In the genomic region with DNA sequence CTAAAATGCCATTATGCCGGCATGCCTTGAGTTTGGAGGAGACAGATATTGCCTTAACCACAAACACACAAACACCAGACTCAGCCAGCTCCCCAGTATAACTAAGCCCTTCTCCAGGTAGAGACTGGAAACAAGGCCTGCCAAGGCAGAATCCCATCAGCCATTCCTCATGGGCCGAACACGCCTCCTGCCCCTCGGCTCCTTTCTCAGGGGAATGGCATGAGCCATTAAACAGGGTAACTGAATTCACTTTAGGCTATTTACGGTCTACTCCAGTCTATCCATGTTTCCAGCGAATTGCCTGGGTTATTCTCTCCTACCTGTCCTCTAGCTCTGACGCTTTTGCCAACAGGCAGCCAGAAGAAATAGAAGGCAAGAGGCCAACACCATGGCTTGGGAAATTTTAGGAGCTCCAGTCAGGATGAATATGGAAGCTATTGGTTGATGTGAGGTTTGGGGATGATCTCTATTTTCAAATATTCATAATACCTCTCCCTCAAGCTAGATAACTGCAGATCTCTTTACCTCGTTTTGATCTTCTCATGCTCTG, we compare ENCODE assay signal across 17 cellular contexts. TPM values are rescaled to one million over a fixed set of nuclear protein-coding genes. Genes with fewer than 3 reads are reported as not detected.
DNase-seq lines count a peak whose midpoint lies in the region; ATAC-seq, FAIRE-seq and TF ChIP-seq lines count a peak whose summit lies in the region.
"Had no signal": no experiment of that assay in that cellular context is flagged by ENCODE, and none has a peak within 500 bp of the region (broad histone marks: within the 10 kb centered on the region; RNA-seq: fewer than 3 reads in every experiment).

No MANE protein-coding gene starts in this region.

- H3K4me3 ChIP-seq in CD4-positive, CD25-positive, alpha-beta regulatory T cell (ENCODE audit: low read depth, low read length) = no peak overlapping the region
- H3K4me3 ChIP-seq in DOHH2 (ENCODE audit: low read length) = peak overlapping the region; percentile 24; the same call in 1 of the 2 replicates
- H3K4me3 ChIP-seq: esophagus squamous epithelium, gastrocnemius medialis, smooth muscle cell, thyroid gland had no signal

- peaks cover 97% of the 10 kb centered on the region for H3K79me2 ChIP-seq in DOHH2 (ENCODE audit: control insufficient read depth, low read length)

- peak overlapping the region; percentile 85 for H3K27ac ChIP-seq in CD4-positive, CD25-positive, alpha-beta regulatory T cell (ENCODE audit: insufficient read depth, low read length, poor library complexity, severe bottlenecking)
- H3K27ac ChIP-seq in DOHH2 (ENCODE audit: low read depth, low read length) = no peak overlapping the region
- H3K27ac ChIP-seq: gastrocnemius medialis, thyroid gland had no signal

- H3K4me1 ChIP-seq in CD4-positive, CD25-positive, alpha-beta regulatory T cell (ENCODE audit: control insufficient read depth, insufficient read depth, low read length, poor library complexity, severe bottlenecking) = peaks cover 79% of the 10 kb centered on the region
- H3K4me1 ChIP-seq in DOHH2 (ENCODE audit: control insufficient read depth, low read length) = peaks cover 78% of the 10 kb centered on the region

- peaks cover 29 to 90% (median 68%) of the 10 kb centered on the region in 4 donors for H3K4me1 Mint-ChIP-seq in CD4-positive, CD25-positive, alpha-beta regulatory T cell
- H3K4me1 Mint-ChIP-seq in activated CD8-positive, alpha-beta T cell treated with anti-CD3 and anti-CD28 coated beads, Interleukin-2, amount 10 ng/mL, durations not matched to agents 7 days and 5 days (ENCODE audit: low read depth) = peaks cover 84% of the 10 kb centered on the region
- peaks cover 60% of the 10 kb centered on the region for H3K4me1 Mint-ChIP-seq in memory B cell
- peaks cover 23% of the 10 kb centered on the region for H3K4me1 Mint-ChIP-seq in osteocyte (ENCODE audit: unreplicated experiment)

- CTCF ChIA-PET in activated CD8-positive, alpha-beta T cell treated with anti-CD3 and anti-CD28 coated beads, Interleukin-2, amount 10 ng/mL, durations not matched to agents 7 days and 5 days (lab: Charles Lee) = interaction anchor here (1.8 kb wide), 1 partner anchor 16 kb away, joined by 6 read pairs; no protein-coding TSS in a partner anchor

- H3K4me3 Mint-ChIP-seq in CD4-positive, CD25-positive, alpha-beta regulatory T cell = no peak overlapping the region
- H3K4me3 Mint-ChIP-seq in activated CD8-positive, alpha-beta T cell treated with anti-CD3 and anti-CD28 coated beads, Interleukin-2, amount 10 ng/mL, durations not matched to agents 7 days and 5 days = no peak overlapping the region
- H3K4me3 Mint-ChIP-seq in memory B cell = peak overlapping the region; percentile 63
- H3K4me3 Mint-ChIP-seq in osteocyte (ENCODE audit: unreplicated experiment) = no peak overlapping the region
- H3K4me3 Mint-ChIP-seq: stimulated activated naive CD8-positive, alpha-beta T cell treated with anti-CD3 and anti-CD28 coated beads, Interleukin-15, Interleukin-2, amounts not matched to agents 100 ng/mL and 50 ng/mL, for 24 hours had no signal

- no peak for FAIRE-seq in HTR-8/SVneo (lab: Jason Lieb, UNC)

- peak overlapping the region; percentile 66 to 98 (median 92) for H3K27ac Mint-ChIP-seq in CD4-positive, CD25-positive, alpha-beta regulatory T cell
- H3K27ac Mint-ChIP-seq in activated CD8-positive, alpha-beta T cell treated with anti-CD3 and anti-CD28 coated beads, Interleukin-2, amount 10 ng/mL, durations not matched to agents 7 days and 5 days = peak overlapping the region; percentile 67
- H3K27ac Mint-ChIP-seq in memory B cell (peak overlapping the region; percentile 100), osteocyte (ENCODE audit: unreplicated experiment) (no peak overlapping the region)

- peaks cover 29% of the 10 kb centered on the region for H3F3A ChIP-seq in DOHH2 (ENCODE audit: control insufficient read depth, insufficient read depth)

- TF ChIP-seq CTCF in DOHH2 (IDR thresholded peaks at IDR 0.05; ENCODE audit: low read depth, low read length, poor library complexity, severe bottlenecking) = no peak
- no peak for TF ChIP-seq CTCF in osteocyte (IDR thresholded peaks at IDR 0.05)

- no peaks in the 10 kb centered on the region for H3K36me3 Mint-ChIP-seq in CD4-positive, CD25-positive, alpha-beta regulatory T cell
- peaks cover 45% of the 10 kb centered on the region for H3K36me3 Mint-ChIP-seq in activated CD8-positive, alpha-beta T cell treated with anti-CD3 and anti-CD28 coated beads, Interleukin-2, amount 10 ng/mL, durations not matched to agents 7 days and 5 days (ENCODE audit: low read depth)
- H3K36me3 Mint-ChIP-seq in memory B cell (peaks cover 18% of the 10 kb centered on the region), osteocyte (ENCODE audit: unreplicated experiment) (peaks cover 4% of the 10 kb centered on the region)

- H3K4me2 ChIP-seq in DOHH2 (ENCODE audit: low read length) = peak overlapping the region; percentile 97
- H3K4me2 ChIP-seq: smooth muscle cell had no signal

- H3K9me3 Mint-ChIP-seq in CD4-positive, CD25-positive, alpha-beta regulatory T cell = peaks cover 0 to 2% (median 0%) of the 10 kb centered on the region in 7 donors
- H3K9me3 Mint-ChIP-seq in activated CD8-positive, alpha-beta T cell treated with anti-CD3 and anti-CD28 coated beads, Interleukin-2, amount 10 ng/mL, durations not matched to agents 7 days and 5 days (ENCODE audit: insufficient read depth) = no peaks in the 10 kb centered on the region
- no peaks in the 10 kb centered on the region for H3K9me3 Mint-ChIP-seq in memory B cell
- no peaks in the 10 kb centered on the region for H3K9me3 Mint-ChIP-seq in osteocyte (ENCODE audit: unreplicated experiment)
- H3K9me3 Mint-ChIP-seq: stimulated activated naive CD8-positive, alpha-beta T cell treated with anti-CD3 and anti-CD28 coated beads, Interleukin-15, Interleukin-2, amounts not matched to agents 100 ng/mL and 50 ng/mL, for 24 hours had no signal

- H3K27me3 ChIP-seq in CD4-positive, CD25-positive, alpha-beta regulatory T cell (ENCODE audit: control insufficient read depth, insufficient read depth, low read length) = no peaks in the 10 kb centered on the region
- H3K27me3 ChIP-seq in DOHH2 (ENCODE audit: control insufficient read depth, low read length) = no peaks in the 10 kb centered on the region
- H3K27me3 ChIP-seq: thyroid gland had no signal

- ATAC-seq in CD4-positive, CD25-positive, alpha-beta regulatory T cell (ENCODE audit: low read depth in 2 of 2) = no peak
- no peak for ATAC-seq in activated CD8-positive, alpha-beta T cell treated with anti-CD3 and anti-CD28 coated beads, Interleukin-2, amount 10 ng/mL, durations not matched to agents 7 days and 5 days
- ATAC-seq in memory B cell (ENCODE audit: low read depth) = no peak
- no peak for ATAC-seq in HG03280 (IDR thresholded peaks at IDR 0.05; ENCODE audit: unreplicated experiment)
- ATAC-seq: gastrocnemius medialis had no signal

- no peaks in the 10 kb centered on the region for H3K9me2 ChIP-seq in DOHH2 (replicated peaks; ENCODE audit: control insufficient read depth, low read length)

- peaks cover 34% of the 10 kb centered on the region for H4K20me1 ChIP-seq in DOHH2 (ENCODE audit: control insufficient read depth, insufficient read depth, low read depth, low read length)

- no peaks in the 10 kb centered on the region for H3K9me3 ChIP-seq in CD4-positive, CD25-positive, alpha-beta regulatory T cell (ENCODE audit: control insufficient read depth in 2 of 2, low read length in 2 of 2)
- H3K9me3 ChIP-seq in DOHH2 (ENCODE audit: control insufficient read depth, insufficient read depth, low read length) = no peaks in the 10 kb centered on the region
- H3K9me3 ChIP-seq: esophagus squamous epithelium, gastrocnemius medialis, thyroid gland had no signal

- POLR2A ChIA-PET in activated CD8-positive, alpha-beta T cell treated with anti-CD3 and anti-CD28 coated beads, Interleukin-2, amount 10 ng/mL, durations not matched to agents 7 days and 5 days (lab: Charles Lee) = no interaction called here

- DNase-seq in CD4-positive, CD25-positive, alpha-beta regulatory T cell = no peak
- DNase-seq in activated CD8-positive, alpha-beta T cell treated with anti-CD3 and anti-CD28 coated beads, Interleukin-2, amount 10 ng/mL, durations not matched to agents 7 days and 5 days = no peak
- no peak for DNase-seq in memory B cell (ENCODE audit: low spot score in 2 of 2)
- no peak for DNase-seq in SW480 (ENCODE audit: low spot score)
- no peak for DNase-seq in HTR-8/SVneo (ENCODE audit: insufficient read length, low spot score)
- no peak for DNase-seq in osteocyte (ENCODE audit: extremely low spot score, unreplicated experiment)
- DNase-seq: esophagus squamous epithelium; gastrocnemius medialis; GF-D8; NCI-H187 treated with DMSO at 0.1 percent for 48 hours; Right ventricle myocardium superior; stimulated activated CD4-positive, alpha-beta T cell treated with anti-CD3 and anti-CD28 coated beads, Interleukin-2, amount 100 ng/mL, for 48 hours; thyroid gland had no signal

- H3K36me3 ChIP-seq in CD4-positive, CD25-positive, alpha-beta regulatory T cell (ENCODE audit: control insufficient read depth, insufficient read depth, low read length) = no peaks in the 10 kb centered on the region
- H3K36me3 ChIP-seq in DOHH2 (ENCODE audit: control insufficient read depth, low read length) = peaks cover 95% of the 10 kb centered on the region
- H3K36me3 ChIP-seq: esophagus squamous epithelium, gastrocnemius medialis, thyroid gland had no signal

- no peaks in the 10 kb centered on the region for H3K27me3 Mint-ChIP-seq in CD4-positive, CD25-positive, alpha-beta regulatory T cell
- H3K27me3 Mint-ChIP-seq in activated CD8-positive, alpha-beta T cell treated with anti-CD3 and anti-CD28 coated beads, Interleukin-2, amount 10 ng/mL, durations not matched to agents 7 days and 5 days (ENCODE audit: low read depth) = no peaks in the 10 kb centered on the region
- no peaks in the 10 kb centered on the region for H3K27me3 Mint-ChIP-seq in memory B cell
- no peaks in the 10 kb centered on the region for H3K27me3 Mint-ChIP-seq in osteocyte (ENCODE audit: unreplicated experiment)
- H3K27me3 Mint-ChIP-seq: stimulated activated naive CD8-positive, alpha-beta T cell treated with anti-CD3 and anti-CD28 coated beads, Interleukin-15, Interleukin-2, amounts not matched to agents 100 ng/mL and 50 ng/mL, for 24 hours had no signal

RNA-seq across cellular contexts. Expression of gene SEL1L3, which starts 4.9 kb away (rescaled TPM):
- total RNA-seq in CD4-positive, CD25-positive, alpha-beta regulatory T cell = 74.5 TPM
- 10 to 100 TPM; 36.5 to 61.0 (median 44.9) TPM for polyA plus RNA-seq in CD4-positive, CD25-positive, alpha-beta regulatory T cell
- 10 to 100 TPM; 62.3 to 65.5 TPM for total RNA-seq in activated CD8-positive, alpha-beta T cell treated with anti-CD3 and anti-CD28 coated beads, Interleukin-2, amount 10 ng/mL, durations not matched to agents 7 days and 5 days
- total RNA-seq in osteocyte = 28.0 and 31.5 TPM in 2 replicates

RNA-seq across cellular contexts. Expression of gene SMIM20, which starts 56.1 kb away (rescaled TPM):
- total RNA-seq in CD4-positive, CD25-positive, alpha-beta regulatory T cell = 7.4 TPM
- polyA plus RNA-seq in CD4-positive, CD25-positive, alpha-beta regulatory T cell = 10 to 100 TPM; 50.5 to 80.5 (median 55.7) TPM
- 10 to 100 TPM; 11.1 to 13.9 TPM for total RNA-seq in activated CD8-positive, alpha-beta T cell treated with anti-CD3 and anti-CD28 coated beads, Interleukin-2, amount 10 ng/mL, durations not matched to agents 7 days and 5 days
- 28.4 and 29.4 TPM in 2 replicates for total RNA-seq in osteocyte
